9 cellular contexts compared by ENCODE assay signal in the genomic region with DNA sequence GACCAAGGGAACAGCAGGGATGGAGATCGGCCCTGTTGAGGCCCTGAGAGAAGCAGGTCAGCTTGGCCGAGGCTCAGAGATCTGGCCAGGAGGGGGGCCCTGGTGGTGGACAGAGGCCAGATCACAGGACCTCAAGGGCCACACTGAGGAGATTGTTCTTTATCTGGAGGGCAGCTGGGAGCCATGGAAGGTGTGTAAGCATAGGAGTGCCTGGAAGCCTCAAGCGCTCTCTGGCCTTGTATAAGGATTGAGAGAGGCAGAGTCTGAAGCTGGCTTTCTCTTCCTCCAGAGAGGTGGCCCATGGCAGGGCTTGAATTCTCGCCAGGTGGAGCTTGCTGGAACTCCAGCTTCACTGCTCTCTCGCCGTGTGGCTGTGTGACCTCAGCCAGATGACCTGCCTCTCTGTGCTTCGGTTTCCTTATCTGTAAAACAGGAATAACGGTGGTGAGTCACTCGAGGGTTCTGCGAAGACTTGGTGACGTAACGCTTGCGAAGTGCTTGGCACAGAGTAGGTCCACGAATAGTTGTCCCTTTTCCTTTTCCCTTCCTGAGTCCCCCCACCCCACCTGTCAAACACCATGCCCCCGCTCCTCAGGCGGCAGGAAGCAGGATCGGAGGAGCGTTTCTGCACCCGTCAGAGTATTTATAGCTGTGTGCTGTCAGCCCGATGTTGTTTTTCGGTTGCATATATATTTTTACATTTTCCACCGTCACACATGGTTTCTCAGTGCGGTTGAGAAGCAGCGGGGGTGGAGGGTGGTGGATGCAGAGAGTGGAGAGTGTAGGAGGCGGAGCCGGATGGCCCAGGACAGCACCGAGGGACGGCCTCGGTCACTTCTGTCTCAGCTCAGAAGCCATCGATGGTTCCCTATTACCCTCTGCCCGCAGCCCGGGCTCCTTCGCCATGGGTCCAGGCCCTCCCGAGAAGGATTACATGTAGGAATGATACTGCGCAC. TPM values are rescaled to one million over a fixed set of nuclear protein-coding genes. Genes with fewer than 3 reads are reported as not detected.
DNase-seq lines count a peak whose midpoint lies in the region; ATAC-seq, FAIRE-seq and TF ChIP-seq lines count a peak whose summit lies in the region.
"Had no signal": no experiment of that assay in that cellular context is flagged by ENCODE, and none has a peak within 500 bp of the region (broad histone marks: within the 10 kb centered on the region; RNA-seq: fewer than 3 reads in every experiment).

No MANE protein-coding gene starts in this region.

- no peaks in the 10 kb centered on the region for H3K27me3 Mint-ChIP-seq in activated CD8-positive, alpha-beta T cell treated with anti-CD3 and anti-CD28 coated beads, Interleukin-2, amount 10 ng/mL, durations not matched to agents 7 days and 5 days (ENCODE audit: low read depth)

- H3K4me1 ChIP-seq in A549 = no peaks in the 10 kb centered on the region

- H3K36me3 Mint-ChIP-seq in activated CD8-positive, alpha-beta T cell treated with anti-CD3 and anti-CD28 coated beads, Interleukin-2, amount 10 ng/mL, durations not matched to agents 7 days and 5 days (ENCODE audit: low read depth) = no peaks in the 10 kb centered on the region

- H3K27ac Mint-ChIP-seq in activated CD8-positive, alpha-beta T cell treated with anti-CD3 and anti-CD28 coated beads, Interleukin-2, amount 10 ng/mL, durations not matched to agents 7 days and 5 days = peak overlapping the region; percentile 97

- H3K9me3 Mint-ChIP-seq in activated CD8-positive, alpha-beta T cell treated with anti-CD3 and anti-CD28 coated beads, Interleukin-2, amount 10 ng/mL, durations not matched to agents 7 days and 5 days (ENCODE audit: insufficient read depth) = no peaks in the 10 kb centered on the region

- no peak for TF ChIP-seq CTCF in A549 (IDR thresholded peaks at IDR 0.05)

- TF ChIP-seq EP300 in A549 (IDR thresholded peaks at IDR 0.05) = no peak

- peak overlapping the region; percentile 75 for H3K4me3 Mint-ChIP-seq in activated CD8-positive, alpha-beta T cell treated with anti-CD3 and anti-CD28 coated beads, Interleukin-2, amount 10 ng/mL, durations not matched to agents 7 days and 5 days

- no peak overlapping the region for H3K27ac ChIP-seq in A549

- no peak overlapping the region for H3K4me2 ChIP-seq in A549

- DNase-seq in A549 (ENCODE audit: low read depth in 1 of 2, low spot score in 1 of 2) (no peak), germinal center (ENCODE audit: low spot score) (peak; percentile 47), NCI-H1417 treated with DMSO at 0.1 percent for 48 hours (lab: John Stamatoyannopoulos, UW) (no peak), GM19238 (ENCODE audit: insufficient read length, low spot score) (no peak)
- peak; percentile 79 for DNase-seq in activated CD8-positive, alpha-beta T cell treated with anti-CD3 and anti-CD28 coated beads, Interleukin-2, amount 10 ng/mL, durations not matched to agents 7 days and 5 days
- DNase-seq in stimulated activated CD4-positive, alpha-beta T cell treated with anti-CD3 and anti-CD28 coated beads, TNF-alpha, amount 100 ng/mL, for 4 hours (ENCODE audit: low read depth in 3 of 3) = peak; percentile 29 to 36 (median 33)

- no peaks in the 10 kb centered on the region for H3K9me3 ChIP-seq in A549

- no peak; a peak in 1 of 6 replicates for ATAC-seq in A549
- peak; percentile 60 for ATAC-seq in GM19452 (IDR thresholded peaks at IDR 0.05; ENCODE audit: unreplicated experiment)
- ATAC-seq in HG03565 (IDR thresholded peaks at IDR 0.05; ENCODE audit: unreplicated experiment) = peak; percentile 53
- ATAC-seq in activated CD8-positive, alpha-beta T cell treated with anti-CD3 and anti-CD28 coated beads, Interleukin-2, amount 10 ng/mL, durations not matched to agents 7 days and 5 days = peak; percentile 83

- no peak overlapping the region for H3K4me3 ChIP-seq in A549

- no peak for FAIRE-seq in A549 (lab: Jason Lieb, UNC)

- POLR2A ChIA-PET in A549 (lab: Yijun Ruan, JAX) = interaction anchor here (0.7 kb wide), 2 partner anchors 15 to 120 kb away, joined by 4 to 5 read pairs; no protein-coding TSS in a partner anchor
- POLR2A ChIA-PET in activated CD8-positive, alpha-beta T cell treated with anti-CD3 and anti-CD28 coated beads, Interleukin-2, amount 10 ng/mL, durations not matched to agents 7 days and 5 days (lab: Charles Lee) = interaction anchor here (0.9 to 4.6 kb wide), 10 partner anchors 9 to 426 kb away, joined by 3 to 43 read pairs (median 6); partner anchors contain the start of gene ZBTB6

- TF ChIP-seq RAD21 in A549 (conservative IDR thresholded peaks at IDR 0.05 in 1 of 2, IDR thresholded peaks at IDR 0.05 in 1 of 2) = no peak

- H3K4me1 Mint-ChIP-seq in activated CD8-positive, alpha-beta T cell treated with anti-CD3 and anti-CD28 coated beads, Interleukin-2, amount 10 ng/mL, durations not matched to agents 7 days and 5 days (ENCODE audit: low read depth) = peaks cover 46% of the 10 kb centered on the region

- TF ChIP-seq POLR2A in A549 (IDR thresholded peaks at IDR 0.05; ENCODE audit: low read length) = no peak

- WGBS in A549 (ENCODE audit: missing lambda C conversion rate) = 79% methylated on average over 35 of the region's 35 CpGs

- CTCF ChIA-PET in A549 (lab: Yijun Ruan, JAX) = interaction anchor here (0.6 to 9.1 kb wide), 4 partner anchors 11 to 293 kb away, joined by 3 to 84 read pairs (median 13); no protein-coding TSS in a partner anchor
- CTCF ChIA-PET in activated CD8-positive, alpha-beta T cell treated with anti-CD3 and anti-CD28 coated beads, Interleukin-2, amount 10 ng/mL, durations not matched to agents 7 days and 5 days (lab: Charles Lee) = interaction anchor here (0.8 to 3.2 kb wide), 15 partner anchors 10 to 393 kb away, joined by 3 to 14 read pairs (median 4); partner anchors contain the start of gene STRBP

TF ChIP-seq in A549, 52 proteins besides CTCF, POLR2A, EP300 and RAD21:
- no peak for TF ChIP-seq JUN (IDR thresholded peaks at IDR 0.05)
- TF ChIP-seq, protein P1, sequence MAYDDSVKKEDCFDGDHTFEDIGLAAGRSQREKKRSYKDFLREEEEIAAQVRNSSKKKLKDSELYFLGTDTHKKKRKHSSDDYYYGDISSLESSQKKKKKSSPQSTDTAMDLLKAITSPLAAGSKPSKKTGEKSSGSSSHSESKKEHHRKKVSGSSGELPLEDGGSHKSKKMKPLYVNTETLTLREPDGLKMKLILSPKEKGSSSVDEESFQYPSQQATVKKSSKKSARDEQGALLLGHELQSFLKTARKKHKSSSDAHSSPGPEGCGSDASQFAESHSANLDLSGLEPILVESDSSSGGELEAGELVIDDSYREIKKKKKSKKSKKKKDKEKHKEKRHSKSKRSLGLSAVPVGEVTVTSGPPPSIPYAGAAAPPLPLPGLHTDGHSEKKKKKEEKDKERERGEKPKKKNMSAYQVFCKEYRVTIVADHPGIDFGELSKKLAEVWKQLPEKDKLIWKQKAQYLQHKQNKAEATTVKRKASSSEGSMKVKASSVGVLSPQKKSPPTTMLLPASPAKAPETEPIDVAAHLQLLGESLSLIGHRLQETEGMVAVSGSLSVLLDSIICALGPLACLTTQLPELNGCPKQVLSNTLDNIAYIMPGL (CRISPR knock-in tag; IDR thresholded peaks at IDR 0.05; ENCODE audit: borderline replicate concordance) = no peak
- no peak for TF ChIP-seq FOSB (CRISPR knock-in tag; IDR thresholded peaks at IDR 0.05)
- no peak for TF ChIP-seq KDM1A (IDR thresholded peaks at IDR 0.05; ENCODE audit: low read depth)
- TF ChIP-seq ZFP36 (IDR thresholded peaks at IDR 0.05; ENCODE audit: borderline replicate concordance, partially characterized antibody) = peak; percentile 62

RNA-seq across cellular contexts. Expression of gene CRB2, which starts 17.0 kb away (rescaled TPM):
- polyA plus RNA-seq in A549 (2011; rRNA removed) = 0.01 TPM in 1 of 2 replicates, not detected in the other
- polyA plus RNA-seq in A549 (2012; cell fraction: cytosol; rRNA removed) = 0.01 and 0.03 TPM in 2 replicates
- polyA plus RNA-seq in A549 (2012; cell fraction: nucleus; rRNA removed) = 0.12 and 0.17 TPM in 2 replicates
- 0.05 to 0.10 TPM (median 0.09 TPM) in 3 replicates for polyA plus RNA-seq in A549 (2017; fragmentation: RNase III; extraction: RNeasy Plus Mini Kit Qiagen cat#74134 plus additional on column Dnase treatment)
- not detected in 2 replicates for polyA minus RNA-seq in A549 (2011; rRNA and poly(A)+ RNA removed)
- total RNA-seq in activated CD8-positive, alpha-beta T cell treated with anti-CD3 and anti-CD28 coated beads, Interleukin-2, amount 10 ng/mL, durations not matched to agents 7 days and 5 days = not detected
- polyA plus RNA-seq: BJ had no signal

Comparison
In these comparisons a context has a peak if more than half of its experiments do, and no peak if none do; other contexts are left out.
1. ATAC-seq: peak in GM19452 (single experiment), HG03565 (single experiment) and activated CD8-positive, alpha-beta T cell treated with anti-CD3 and anti-CD28 coated beads, Interleukin-2, amount 10 ng/mL, durations not matched to agents 7 days and 5 days (single experiment); none in A549 (0 of 2).
2. DNase-seq: peak in activated CD8-positive, alpha-beta T cell treated with anti-CD3 and anti-CD28 coated beads, Interleukin-2, amount 10 ng/mL, durations not matched to agents 7 days and 5 days (single experiment), germinal center (single experiment) and stimulated activated CD4-positive, alpha-beta T cell treated with anti-CD3 and anti-CD28 coated beads, TNF-alpha, amount 100 ng/mL, for 4 hours (3 of 3); none in A549 (0 of 2), NCI-H1417 treated with DMSO at 0.1 percent for 48 hours (single experiment) and GM19238 (single experiment).